1 cellular context compared by ENCODE assay signal in genomic region chr10:78033623-78034470, GRCh38.
TF ChIP-seq lines count a peak whose summit lies in the region.

Gene RPS24 (plus strand): TSS chr10:78033863. CDS start chr10:78033902, 39 bp downstream.

TF ChIP-seq in K562, 482 proteins besides CTCF, POLR2A, EP300 and RAD21 (continued from another document and continues in another):
- TF ChIP-seq CUX1 (CRISPR knock-in tag; IDR thresholded peaks at IDR 0.05) (no peak), ZKSCAN3 (CRISPR knock-in tag; IDR thresholded peaks at IDR 0.05) (no peak), ZNF449 (CRISPR knock-in tag; IDR thresholded peaks at IDR 0.05) (no peak), ZNF274 (IDR thresholded peaks at IDR 0.05; ENCODE audit: borderline replicate concordance, low read depth, low read length) (no peak), TFAP4 (CRISPR knock-in tag; IDR thresholded peaks at IDR 0.05; ENCODE audit: borderline replicate concordance) (peak; percentile 86), STAG1 (CRISPR knock-in tag; IDR thresholded peaks at IDR 0.05; ENCODE audit: borderline replicate concordance) (no peak), PHF21A (IDR thresholded peaks at IDR 0.05; ENCODE audit: borderline replicate concordance, low read depth) (peak; percentile 76; the same call in 1 of the 2 replicates), GTF2F1 (IDR thresholded peaks at IDR 0.05; ENCODE audit: low read depth, low read length) (peak; percentile 94), RNF2 (IDR thresholded peaks at IDR 0.05) (peak; percentile 70; the same call in 1 of the 2 replicates), GTF2E2 (tag; IDR thresholded peaks at IDR 0.05) (peak; percentile 93), ELK1 (CRISPR knock-in tag; IDR thresholded peaks at IDR 0.05) (no peak), ZBTB7A (IDR thresholded peaks at IDR 0.05; ENCODE audit: borderline replicate concordance, control insufficient read depth, low read depth, low read length) (peak; percentile 50; the same call in 1 of the 2 replicates), HLTF (IDR thresholded peaks at IDR 0.05) (peak; percentile 89; the same call in 1 of the 2 replicates), HSF4 (CRISPR knock-in tag; IDR thresholded peaks at IDR 0.05; ENCODE audit: borderline replicate concordance) (no peak), E2F4 (CRISPR knock-in tag; IDR thresholded peaks at IDR 0.05; ENCODE audit: low read depth) (peak; percentile 71; the same call in 1 of the 2 replicates), RCOR1 (IDR thresholded peaks at IDR 0.05; ENCODE audit: borderline replicate concordance in 1 of 2, low read depth in 2 of 2, low read length in 2 of 2) (no peak; a peak in 1 of 4 replicates), HDAC8 (tag; IDR thresholded peaks at IDR 0.05) (0 out of 2 replicates have a peak, but pooled peaks have one; percentile 66), ATF1 (CRISPR knock-in tag; IDR thresholded peaks at IDR 0.05) (no peak), ATF1 (tag; IDR thresholded peaks at IDR 0.05) (peak; percentile 88), SREBF2 (CRISPR knock-in tag; IDR thresholded peaks at IDR 0.05) (no peak), ATF6 (CRISPR knock-in tag; IDR thresholded peaks at IDR 0.05) (no peak), CHD7 (IDR thresholded peaks at IDR 0.05; ENCODE audit: low read depth, low read length) (no peak), NFXL1 (CRISPR knock-in tag; IDR thresholded peaks at IDR 0.05) (no peak), PCBP1 (IDR thresholded peaks at IDR 0.05; ENCODE audit: low read depth, low read length, poor library complexity, severe bottlenecking) (no peak), NELFE (IDR thresholded peaks at IDR 0.05; ENCODE audit: insufficient read depth, insufficient read length) (peak; percentile 67), TARDBP (IDR thresholded peaks at IDR 0.05) (peak; percentile 72), KLF10 (CRISPR knock-in tag; IDR thresholded peaks at IDR 0.05) (peak; percentile 56; the same call in 1 of the 2 replicates), ZNF174 (CRISPR knock-in tag; IDR thresholded peaks at IDR 0.05) (no peak), BRF1 (IDR thresholded peaks at IDR 0.05; ENCODE audit: borderline replicate concordance, extremely low read depth, insufficient read length) (no peak), ZNF75A (CRISPR knock-in tag; IDR thresholded peaks at IDR 0.05) (no peak), HDGF (IDR thresholded peaks at IDR 0.05) (no peak), HMG20B (CRISPR knock-in tag; IDR thresholded peaks at IDR 0.05) (no peak), SAFB (IDR thresholded peaks at IDR 0.05; ENCODE audit: borderline replicate concordance, low read depth, low read length) (peak; percentile 75; the same call in 1 of the 2 replicates), RBM22 (IDR thresholded peaks at IDR 0.05; ENCODE audit: low read depth, low read length, poor library complexity, severe bottlenecking) (peak; percentile 92), ERF (CRISPR knock-in tag; IDR thresholded peaks at IDR 0.05) (no peak; the same call in 1 of the 2 replicates), KHSRP (IDR thresholded peaks at IDR 0.05) (no peak)
